Comparison of ENCODE assay signal across 1 cellular context in the genomic region with DNA sequence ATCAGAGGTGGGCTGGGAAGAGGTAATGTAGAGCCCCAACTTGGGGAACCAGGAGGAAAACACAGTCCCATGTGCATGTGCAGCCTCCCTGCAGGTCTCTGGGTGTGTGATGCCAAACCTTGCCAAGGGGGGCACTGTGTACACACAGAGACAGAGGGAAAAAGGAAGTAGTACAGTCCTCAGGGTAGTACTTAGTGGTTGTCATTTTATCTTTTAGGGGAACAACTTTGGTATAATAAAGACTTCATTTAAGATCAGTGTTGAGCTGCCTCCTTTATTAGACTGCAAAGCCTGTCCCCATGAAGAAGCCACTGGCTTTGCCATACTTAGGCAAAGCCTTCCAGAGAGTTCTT.
TF ChIP-seq lines count a peak whose summit lies in the region.

No MANE protein-coding gene starts in this region.

TF ChIP-seq in GM23338, 12 proteins besides CTCF, POLR2A, EP300 and RAD21 (continued from another document):
- TF ChIP-seq, protein P1, sequence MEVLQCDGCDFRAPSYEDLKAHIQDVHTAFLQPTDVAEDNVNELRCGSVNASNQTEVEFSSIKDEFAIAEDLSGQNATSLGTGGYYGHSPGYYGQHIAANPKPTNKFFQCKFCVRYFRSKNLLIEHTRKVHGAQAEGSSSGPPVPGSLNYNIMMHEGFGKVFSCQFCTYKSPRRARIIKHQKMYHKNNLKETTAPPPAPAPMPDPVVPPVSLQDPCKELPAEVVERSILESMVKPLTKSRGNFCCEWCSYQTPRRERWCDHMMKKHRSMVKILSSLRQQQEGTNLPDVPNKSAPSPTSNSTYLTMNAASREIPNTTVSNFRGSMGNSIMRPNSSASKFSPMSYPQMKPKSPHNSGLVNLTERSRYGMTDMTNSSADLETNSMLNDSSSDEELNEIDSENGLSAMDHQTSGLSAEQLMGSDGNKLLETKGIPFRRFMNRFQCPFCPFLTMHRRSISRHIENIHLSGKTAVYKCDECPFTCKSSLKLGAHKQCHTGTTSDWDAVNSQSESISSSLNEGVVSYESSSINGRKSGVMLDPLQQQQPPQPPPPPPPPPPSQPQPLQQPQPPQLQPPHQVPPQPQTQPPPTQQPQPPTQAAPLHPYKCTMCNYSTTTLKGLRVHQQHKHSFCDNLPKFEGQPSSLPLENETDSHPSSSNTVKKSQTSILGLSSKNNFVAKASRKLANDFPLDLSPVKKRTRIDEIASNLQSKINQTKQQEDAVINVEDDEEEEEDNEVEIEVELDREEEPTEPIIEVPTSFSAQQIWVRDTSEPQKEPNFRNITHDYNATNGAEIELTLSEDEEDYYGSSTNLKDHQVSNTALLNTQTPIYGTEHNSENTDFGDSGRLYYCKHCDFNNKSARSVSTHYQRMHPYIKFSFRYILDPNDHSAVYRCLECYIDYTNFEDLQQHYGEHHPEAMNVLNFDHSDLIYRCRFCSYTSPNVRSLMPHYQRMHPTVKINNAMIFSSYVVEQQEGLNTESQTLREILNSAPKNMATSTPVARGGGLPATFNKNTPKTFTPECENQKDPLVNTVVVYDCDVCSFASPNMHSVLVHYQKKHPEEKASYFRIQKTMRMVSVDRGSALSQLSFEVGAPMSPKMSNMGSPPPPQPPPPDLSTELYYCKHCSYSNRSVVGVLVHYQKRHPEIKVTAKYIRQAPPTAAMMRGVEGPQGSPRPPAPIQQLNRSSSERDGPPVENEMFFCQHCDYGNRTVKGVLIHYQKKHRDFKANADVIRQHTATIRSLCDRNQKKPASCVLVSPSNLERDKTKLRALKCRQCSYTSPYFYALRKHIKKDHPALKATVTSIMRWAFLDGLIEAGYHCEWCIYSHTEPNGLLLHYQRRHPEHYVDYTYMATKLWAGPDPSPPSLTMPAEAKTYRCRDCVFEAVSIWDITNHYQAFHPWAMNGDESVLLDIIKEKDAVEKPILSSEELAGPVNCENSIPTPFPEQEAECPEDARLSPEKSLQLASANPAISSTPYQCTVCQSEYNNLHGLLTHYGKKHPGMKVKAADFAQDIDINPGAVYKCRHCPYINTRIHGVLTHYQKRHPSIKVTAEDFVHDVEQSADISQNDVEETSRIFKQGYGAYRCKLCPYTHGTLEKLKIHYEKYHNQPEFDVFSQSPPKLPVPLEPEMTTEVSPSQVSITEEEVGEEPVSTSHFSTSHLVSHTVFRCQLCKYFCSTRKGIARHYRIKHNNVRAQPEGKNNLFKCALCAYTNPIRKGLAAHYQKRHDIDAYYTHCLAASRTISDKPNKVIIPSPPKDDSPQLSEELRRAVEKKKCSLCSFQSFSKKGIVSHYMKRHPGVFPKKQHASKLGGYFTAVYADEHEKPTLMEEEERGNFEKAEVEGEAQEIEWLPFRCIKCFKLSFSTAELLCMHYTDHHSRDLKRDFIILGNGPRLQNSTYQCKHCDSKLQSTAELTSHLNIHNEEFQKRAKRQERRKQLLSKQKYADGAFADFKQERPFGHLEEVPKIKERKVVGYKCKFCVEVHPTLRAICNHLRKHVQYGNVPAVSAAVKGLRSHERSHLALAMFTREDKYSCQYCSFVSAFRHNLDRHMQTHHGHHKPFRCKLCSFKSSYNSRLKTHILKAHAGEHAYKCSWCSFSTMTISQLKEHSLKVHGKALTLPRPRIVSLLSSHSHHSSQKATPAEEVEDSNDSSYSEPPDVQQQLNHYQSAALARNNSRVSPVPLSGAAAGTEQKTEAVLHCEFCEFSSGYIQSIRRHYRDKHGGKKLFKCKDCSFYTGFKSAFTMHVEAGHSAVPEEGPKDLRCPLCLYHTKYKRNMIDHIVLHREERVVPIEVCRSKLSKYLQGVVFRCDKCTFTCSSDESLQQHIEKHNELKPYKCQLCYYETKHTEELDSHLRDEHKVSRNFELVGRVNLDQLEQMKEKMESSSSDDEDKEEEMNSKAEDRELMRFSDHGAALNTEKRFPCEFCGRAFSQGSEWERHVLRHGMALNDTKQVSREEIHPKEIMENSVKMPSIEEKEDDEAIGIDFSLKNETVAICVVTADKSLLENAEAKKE (CRISPR knock-in tag; IDR thresholded peaks at IDR 0.05): no peak
- TF ChIP-seq ZNF114 (CRISPR knock-in tag; IDR thresholded peaks at IDR 0.05) (no peak), CREB1 (CRISPR knock-in tag; IDR thresholded peaks at IDR 0.05; ENCODE audit: low read depth) (no peak), EZH2phosphoT487 (IDR thresholded peaks at IDR 0.05; ENCODE audit: unreplicated experiment) (no peak)
